1 cellular context compared by ENCODE assay signal in genomic region chr7:25707733-25708132, GRCh38.
TF ChIP-seq lines count a peak whose summit lies in the region.

No MANE protein-coding gene starts in this region.

TF ChIP-seq in IMR-90, 13 proteins besides CTCF, POLR2A, EP300 and RAD21:
- TF ChIP-seq USF2 (IDR thresholded peaks at IDR 0.05; ENCODE audit: low read depth, low read length) = no peak
- TF ChIP-seq ELK1 (IDR thresholded peaks at IDR 0.05; ENCODE audit: borderline replicate concordance, low read depth, low read length) = no peak
- no peak for TF ChIP-seq MAFK (IDR thresholded peaks at IDR 0.05; ENCODE audit: low read depth, low read length)
- no peak for TF ChIP-seq CHD1 (IDR thresholded peaks at IDR 0.05; ENCODE audit: low read depth, low read length)
- no peak for TF ChIP-seq FOS (IDR thresholded peaks at IDR 0.05; ENCODE audit: low read depth, low read length)
- TF ChIP-seq CEBPB (IDR thresholded peaks at IDR 0.05; ENCODE audit: low read depth, low read length) = no peak
- TF ChIP-seq MAZ (IDR thresholded peaks at IDR 0.05; ENCODE audit: borderline replicate concordance, low read depth, low read length) = no peak
- no peak for TF ChIP-seq RFX5 (IDR thresholded peaks at IDR 0.05; ENCODE audit: low read depth, low read length)
